1 cellular context compared by ENCODE assay signal in the genomic region with DNA sequence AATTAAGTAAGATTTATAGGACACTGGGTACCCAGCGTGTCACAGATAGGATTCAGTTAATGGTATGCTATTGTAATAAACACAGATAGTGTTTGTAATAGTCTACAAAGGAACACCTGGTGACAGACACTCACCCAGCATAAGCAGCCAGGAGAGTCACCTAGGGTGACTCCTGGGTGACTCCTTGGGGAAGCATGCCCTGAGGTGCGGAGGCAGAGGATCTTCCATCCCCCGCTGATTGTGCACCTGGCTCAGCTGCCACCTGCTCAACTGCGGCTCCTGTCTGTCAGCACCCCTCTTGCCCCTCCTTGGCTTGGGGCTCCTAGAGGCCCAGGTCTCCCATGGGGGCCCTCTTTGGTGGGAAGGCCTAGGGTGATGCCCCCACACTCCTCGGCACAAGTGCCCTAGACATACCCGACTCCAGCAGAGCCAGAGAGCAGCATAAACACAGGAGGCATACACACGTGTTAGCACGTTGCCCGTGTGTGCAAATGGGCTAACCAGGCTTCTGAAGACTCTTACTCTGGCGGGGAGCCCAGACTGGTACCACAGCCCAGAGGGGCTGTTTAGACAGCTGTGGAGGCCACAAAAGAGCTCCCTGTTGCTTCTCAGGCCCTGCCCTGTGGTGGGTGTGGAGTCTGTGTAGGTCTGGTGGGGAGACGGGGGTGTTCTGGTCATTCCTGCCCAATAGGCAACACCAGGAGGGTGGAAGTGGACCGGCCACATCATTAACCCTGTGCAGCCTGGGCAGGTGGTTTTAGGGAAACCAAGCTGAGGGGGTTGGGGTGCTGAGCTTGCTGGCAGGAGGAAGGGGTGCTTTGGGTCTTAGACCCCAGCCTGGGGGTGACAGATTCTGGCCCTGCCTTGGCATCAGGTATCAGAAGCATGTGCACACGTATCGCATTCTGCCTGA.
TF ChIP-seq lines count a peak whose summit lies in the region.

No MANE protein-coding gene starts in this region.

TF ChIP-seq in GM23338, 12 proteins besides CTCF, POLR2A, EP300 and RAD21 (continued from another document):
- TF ChIP-seq, protein P1, sequence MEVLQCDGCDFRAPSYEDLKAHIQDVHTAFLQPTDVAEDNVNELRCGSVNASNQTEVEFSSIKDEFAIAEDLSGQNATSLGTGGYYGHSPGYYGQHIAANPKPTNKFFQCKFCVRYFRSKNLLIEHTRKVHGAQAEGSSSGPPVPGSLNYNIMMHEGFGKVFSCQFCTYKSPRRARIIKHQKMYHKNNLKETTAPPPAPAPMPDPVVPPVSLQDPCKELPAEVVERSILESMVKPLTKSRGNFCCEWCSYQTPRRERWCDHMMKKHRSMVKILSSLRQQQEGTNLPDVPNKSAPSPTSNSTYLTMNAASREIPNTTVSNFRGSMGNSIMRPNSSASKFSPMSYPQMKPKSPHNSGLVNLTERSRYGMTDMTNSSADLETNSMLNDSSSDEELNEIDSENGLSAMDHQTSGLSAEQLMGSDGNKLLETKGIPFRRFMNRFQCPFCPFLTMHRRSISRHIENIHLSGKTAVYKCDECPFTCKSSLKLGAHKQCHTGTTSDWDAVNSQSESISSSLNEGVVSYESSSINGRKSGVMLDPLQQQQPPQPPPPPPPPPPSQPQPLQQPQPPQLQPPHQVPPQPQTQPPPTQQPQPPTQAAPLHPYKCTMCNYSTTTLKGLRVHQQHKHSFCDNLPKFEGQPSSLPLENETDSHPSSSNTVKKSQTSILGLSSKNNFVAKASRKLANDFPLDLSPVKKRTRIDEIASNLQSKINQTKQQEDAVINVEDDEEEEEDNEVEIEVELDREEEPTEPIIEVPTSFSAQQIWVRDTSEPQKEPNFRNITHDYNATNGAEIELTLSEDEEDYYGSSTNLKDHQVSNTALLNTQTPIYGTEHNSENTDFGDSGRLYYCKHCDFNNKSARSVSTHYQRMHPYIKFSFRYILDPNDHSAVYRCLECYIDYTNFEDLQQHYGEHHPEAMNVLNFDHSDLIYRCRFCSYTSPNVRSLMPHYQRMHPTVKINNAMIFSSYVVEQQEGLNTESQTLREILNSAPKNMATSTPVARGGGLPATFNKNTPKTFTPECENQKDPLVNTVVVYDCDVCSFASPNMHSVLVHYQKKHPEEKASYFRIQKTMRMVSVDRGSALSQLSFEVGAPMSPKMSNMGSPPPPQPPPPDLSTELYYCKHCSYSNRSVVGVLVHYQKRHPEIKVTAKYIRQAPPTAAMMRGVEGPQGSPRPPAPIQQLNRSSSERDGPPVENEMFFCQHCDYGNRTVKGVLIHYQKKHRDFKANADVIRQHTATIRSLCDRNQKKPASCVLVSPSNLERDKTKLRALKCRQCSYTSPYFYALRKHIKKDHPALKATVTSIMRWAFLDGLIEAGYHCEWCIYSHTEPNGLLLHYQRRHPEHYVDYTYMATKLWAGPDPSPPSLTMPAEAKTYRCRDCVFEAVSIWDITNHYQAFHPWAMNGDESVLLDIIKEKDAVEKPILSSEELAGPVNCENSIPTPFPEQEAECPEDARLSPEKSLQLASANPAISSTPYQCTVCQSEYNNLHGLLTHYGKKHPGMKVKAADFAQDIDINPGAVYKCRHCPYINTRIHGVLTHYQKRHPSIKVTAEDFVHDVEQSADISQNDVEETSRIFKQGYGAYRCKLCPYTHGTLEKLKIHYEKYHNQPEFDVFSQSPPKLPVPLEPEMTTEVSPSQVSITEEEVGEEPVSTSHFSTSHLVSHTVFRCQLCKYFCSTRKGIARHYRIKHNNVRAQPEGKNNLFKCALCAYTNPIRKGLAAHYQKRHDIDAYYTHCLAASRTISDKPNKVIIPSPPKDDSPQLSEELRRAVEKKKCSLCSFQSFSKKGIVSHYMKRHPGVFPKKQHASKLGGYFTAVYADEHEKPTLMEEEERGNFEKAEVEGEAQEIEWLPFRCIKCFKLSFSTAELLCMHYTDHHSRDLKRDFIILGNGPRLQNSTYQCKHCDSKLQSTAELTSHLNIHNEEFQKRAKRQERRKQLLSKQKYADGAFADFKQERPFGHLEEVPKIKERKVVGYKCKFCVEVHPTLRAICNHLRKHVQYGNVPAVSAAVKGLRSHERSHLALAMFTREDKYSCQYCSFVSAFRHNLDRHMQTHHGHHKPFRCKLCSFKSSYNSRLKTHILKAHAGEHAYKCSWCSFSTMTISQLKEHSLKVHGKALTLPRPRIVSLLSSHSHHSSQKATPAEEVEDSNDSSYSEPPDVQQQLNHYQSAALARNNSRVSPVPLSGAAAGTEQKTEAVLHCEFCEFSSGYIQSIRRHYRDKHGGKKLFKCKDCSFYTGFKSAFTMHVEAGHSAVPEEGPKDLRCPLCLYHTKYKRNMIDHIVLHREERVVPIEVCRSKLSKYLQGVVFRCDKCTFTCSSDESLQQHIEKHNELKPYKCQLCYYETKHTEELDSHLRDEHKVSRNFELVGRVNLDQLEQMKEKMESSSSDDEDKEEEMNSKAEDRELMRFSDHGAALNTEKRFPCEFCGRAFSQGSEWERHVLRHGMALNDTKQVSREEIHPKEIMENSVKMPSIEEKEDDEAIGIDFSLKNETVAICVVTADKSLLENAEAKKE (CRISPR knock-in tag; IDR thresholded peaks at IDR 0.05) = no peak
- TF ChIP-seq, protein P2, sequence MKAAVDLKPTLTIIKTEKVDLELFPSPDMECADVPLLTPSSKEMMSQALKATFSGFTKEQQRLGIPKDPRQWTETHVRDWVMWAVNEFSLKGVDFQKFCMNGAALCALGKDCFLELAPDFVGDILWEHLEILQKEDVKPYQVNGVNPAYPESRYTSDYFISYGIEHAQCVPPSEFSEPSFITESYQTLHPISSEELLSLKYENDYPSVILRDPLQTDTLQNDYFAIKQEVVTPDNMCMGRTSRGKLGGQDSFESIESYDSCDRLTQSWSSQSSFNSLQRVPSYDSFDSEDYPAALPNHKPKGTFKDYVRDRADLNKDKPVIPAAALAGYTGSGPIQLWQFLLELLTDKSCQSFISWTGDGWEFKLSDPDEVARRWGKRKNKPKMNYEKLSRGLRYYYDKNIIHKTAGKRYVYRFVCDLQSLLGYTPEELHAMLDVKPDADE (IDR thresholded peaks at IDR 0.05) = no peak
- TF ChIP-seq POLR2AphosphoS5 (IDR thresholded peaks at IDR 0.05; ENCODE audit: low read depth) (no peak), ZNF331 (CRISPR knock-in tag; IDR thresholded peaks at IDR 0.05; ENCODE audit: low read depth) (no peak)
